ENCODE assay signal across 16 cellular contexts in genomic region chr17:44928950-44929720, GRCh38. TPM values are rescaled to one million over a fixed set of nuclear protein-coding genes. Genes with fewer than 3 reads are reported as not detected.
"Had no signal": no experiment of that assay in that cellular context is flagged by ENCODE, and none has a peak within 500 bp of the region (broad histone marks: within the 10 kb centered on the region; RNA-seq: fewer than 3 reads in every experiment).

No MANE protein-coding gene starts in this region.

- H3K4me3 ChIP-seq: ascending aorta, breast epithelium, dorsolateral prefrontal cortex, pancreas, tibial nerve had no signal

- H3K4me3 Mint-ChIP-seq: activated CD8-positive, alpha-beta T cell treated with anti-CD3 and anti-CD28 coated beads for 36 hours; activated T-cell treated with anti-CD3 and anti-CD28 coated beads, Interleukin-2, amount 50 U/mL, for 72 hours; naive thymus-derived CD4-positive, alpha-beta T cell had no signal

- H3K27me3 ChIP-seq: ascending aorta, breast epithelium, dorsolateral prefrontal cortex, pancreas, tibial nerve had no signal

- H3K36me3 ChIP-seq: ascending aorta, breast epithelium, pancreas, tibial nerve had no signal

- H3K27ac ChIP-seq: ascending aorta, breast epithelium, pancreas, tibial nerve, VCaP had no signal

- H3K9me3 Mint-ChIP-seq: activated CD8-positive, alpha-beta T cell treated with anti-CD3 and anti-CD28 coated beads for 36 hours; activated T-cell treated with anti-CD3 and anti-CD28 coated beads, Interleukin-2, amount 50 U/mL, for 72 hours; naive thymus-derived CD4-positive, alpha-beta T cell had no signal

- H3K4me1 ChIP-seq: ascending aorta, breast epithelium, pancreas, tibial nerve had no signal

- H3K9me3 ChIP-seq: ascending aorta, breast epithelium, pancreas, tibial nerve had no signal

- H3K27ac Mint-ChIP-seq: activated CD8-positive, alpha-beta T cell treated with anti-CD3 and anti-CD28 coated beads for 36 hours; activated T-cell treated with anti-CD3 and anti-CD28 coated beads, Interleukin-2, amount 50 U/mL, for 72 hours; naive thymus-derived CD4-positive, alpha-beta T cell had no signal

- DNase-seq: activated CD4-positive, alpha-beta T cell treated with anti-CD3 and anti-CD28 coated beads for 1 hour; activated CD8-positive, alpha-beta T cell treated with anti-CD3 and anti-CD28 coated beads for 36 hours; activated T-cell treated with anti-CD3 and anti-CD28 coated beads, Interleukin-2, amount 50 U/mL, for 72 hours; mammary epithelial cell; naive thymus-derived CD4-positive, alpha-beta T cell; stimulated activated CD4-positive, alpha-beta T cell treated with anti-CD3 and anti-CD28 coated beads, Interleukin-15, amount 100 ng/mL, for 24 hours; stimulated activated CD4-positive, alpha-beta T cell treated with anti-CD3 and anti-CD28 coated beads, Interleukin-4, amount 100 ng/mL, for 24 hours; stimulated activated naive CD4-positive, alpha-beta T cell; substantia nigra had no signal

- H3K4me1 Mint-ChIP-seq: naive thymus-derived CD4-positive, alpha-beta T cell had no signal

- H3K27me3 Mint-ChIP-seq: activated CD8-positive, alpha-beta T cell treated with anti-CD3 and anti-CD28 coated beads for 36 hours; naive thymus-derived CD4-positive, alpha-beta T cell had no signal

- ATAC-seq: activated CD8-positive, alpha-beta T cell treated with anti-CD3 and anti-CD28 coated beads for 36 hours; naive thymus-derived CD4-positive, alpha-beta T cell; pancreas had no signal

RNA-seq across cellular contexts. Expression of gene GFAP, which starts 13.8 kb away (rescaled TPM):
- total RNA-seq: activated CD8-positive, alpha-beta T cell treated with anti-CD3 and anti-CD28 coated beads for 36 hours; activated T-cell treated with anti-CD3 and anti-CD28 coated beads, Interleukin-2, amount 50 U/mL, for 72 hours; naive thymus-derived CD4-positive, alpha-beta T cell; T-helper 1 cell treated with Interleukin-12 subunit alpha and Interleukin-12 subunit beta and Interleukin-4 antibody, amounts not matched to agents 30 ng/mL and 1 ng/mL, for 36 hours had no signal
- polyA plus RNA-seq: mammary epithelial cell had no signal

RNA-seq across cellular contexts. Expression of gene KIF18B, which starts 18.4 kb away (rescaled TPM):
- total RNA-seq: ascending aorta had no signal
- polyA plus RNA-seq: naive thymus-derived CD4-positive, alpha-beta T cell had no signal

RNA-seq across cellular contexts. Expression of gene C1QL1, which starts 39.0 kb away (rescaled TPM):
- total RNA-seq: activated CD8-positive, alpha-beta T cell treated with anti-CD3 and anti-CD28 coated beads for 36 hours; ascending aorta had no signal
- polyA plus RNA-seq: naive thymus-derived CD4-positive, alpha-beta T cell had no signal
